In genomic region chr12:54208591-54208990, GRCh38 we compare ENCODE assay signal across 22 cellular contexts.
"Had no signal": no experiment of that assay in that cellular context is flagged by ENCODE, and none has a peak within 500 bp of the region (broad histone marks: within the 10 kb centered on the region; RNA-seq: fewer than 3 reads in every experiment).

No MANE protein-coding gene starts in this region.

- H3K36me3 ChIP-seq: ascending aorta, cardiac muscle cell, MG63, Peyer's patch, SJSA1 had no signal

- H3K4me2 ChIP-seq: SK-N-SH had no signal

- H3K9me3 ChIP-seq: ascending aorta, MG63, Peyer's patch, SJSA1, SK-N-SH had no signal

- H3K4me3 ChIP-seq: ascending aorta, cardiac muscle cell, MG63, Peyer's patch, SJSA1 had no signal

- FAIRE-seq: TTC549 had no signal

- H3K27me3 ChIP-seq: ascending aorta, MG63, Peyer's patch, SJSA1 had no signal

- H3K9ac ChIP-seq: SK-N-SH had no signal

- H3K27ac ChIP-seq: ascending aorta, cardiac muscle cell, Peyer's patch, SJSA1 had no signal

- H3K4me1 ChIP-seq: ascending aorta, Peyer's patch had no signal

- DNase-seq: activated CD4-positive, alpha-beta T cell treated with anti-CD3 and anti-CD28 coated beads for 36 hours; activated CD4-positive, alpha-beta T cell treated with anti-CD3 and anti-CD28 coated beads, Interleukin-2, amount 10 ng/mL, durations not matched to agents 7 days and 5 days; activated CD4-positive, alpha-beta T cell treated with anti-CD3 and anti-CD28 coated beads, Interleukin-2, amount 50 U/mL, for 48 hours; activated CD8-positive, alpha-beta T cell treated with anti-CD3 and anti-CD28 coated beads, Interleukin-2, amount 10 ng/mL, durations not matched to agents 7 days and 5 days; activated gamma-delta T cell; activated naive CD4-positive, alpha-beta T cell treated with Interleukin-2 at 50 U/mL for 16 hours; activated naive CD8-positive, alpha-beta T cell treated with anti-CD3 and anti-CD28 coated beads, Interleukin-2, amount 10 ng/mL, durations not matched to agents 7 days and 5 days; activated T-cell treated with anti-CD3 and anti-CD28 coated beads, Interleukin-2, amount 50 U/mL, for 24 hours; MG63; NCI-H1048; NCI-H1105 treated with DMSO at 0.1 percent for 48 hours; NCI-H1436; NCI-H1694; NCI-H345; NCI-H524 treated with DMSO at 0.1 percent for 48 hours; Peyer's patch; RPMI8226; SK-N-SH had no signal
